In the genomic region with DNA sequence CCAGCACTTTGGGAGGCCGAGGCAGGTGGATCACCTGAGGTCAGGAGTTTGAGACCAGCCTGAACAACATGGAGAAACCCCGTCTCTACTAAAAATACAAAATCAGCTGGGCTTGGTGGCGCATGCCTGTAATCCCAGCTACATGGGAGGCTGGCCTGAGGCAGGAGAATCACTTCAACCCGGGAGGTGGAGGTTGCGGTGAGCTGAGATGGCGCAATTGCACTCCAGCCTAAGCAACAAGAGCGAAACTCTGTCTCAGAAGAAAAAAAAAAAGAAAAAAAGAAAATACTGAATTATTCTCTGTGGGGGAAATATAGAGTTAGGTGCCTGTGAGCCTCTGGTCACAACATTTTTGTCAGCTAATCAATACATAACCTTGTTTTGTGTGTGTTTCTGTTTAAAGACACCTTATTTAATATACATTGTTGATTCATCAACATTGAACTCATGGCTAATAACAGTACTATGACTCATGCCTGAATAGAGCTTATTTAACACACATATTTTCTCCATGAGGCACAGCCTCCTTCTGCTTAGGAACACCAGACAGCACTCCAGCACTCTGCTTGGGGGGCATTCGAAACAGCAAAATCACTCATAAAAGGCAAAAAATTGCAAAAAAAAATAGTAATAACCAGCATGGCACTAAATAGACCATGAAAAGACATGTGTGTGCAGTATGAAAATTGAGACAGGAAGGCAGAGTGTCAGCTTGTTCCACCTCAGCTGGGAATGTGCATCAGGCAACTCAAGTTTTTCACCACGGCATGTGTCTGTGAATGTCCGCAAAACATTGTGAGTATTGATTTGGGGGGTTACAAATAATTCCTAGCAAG, we compare ENCODE assay signal across 1 cellular context.
TF ChIP-seq lines count a peak whose summit lies in the region.

A gene (plus strand): TSS at position 519 of the 836 bp plus-strand sequence. CDS start 214 bp downstream, at position 733.

TF ChIP-seq in GM12878, 131 proteins besides CTCF, POLR2A, EP300 and RAD21 (continued from another document):
- TF ChIP-seq, protein P1, sequence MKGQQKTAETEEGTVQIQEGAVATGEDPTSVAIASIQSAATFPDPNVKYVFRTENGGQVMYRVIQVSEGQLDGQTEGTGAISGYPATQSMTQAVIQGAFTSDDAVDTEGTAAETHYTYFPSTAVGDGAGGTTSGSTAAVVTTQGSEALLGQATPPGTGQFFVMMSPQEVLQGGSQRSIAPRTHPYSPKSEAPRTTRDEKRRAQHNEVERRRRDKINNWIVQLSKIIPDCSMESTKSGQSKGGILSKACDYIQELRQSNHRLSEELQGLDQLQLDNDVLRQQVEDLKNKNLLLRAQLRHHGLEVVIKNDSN (IDR thresholded peaks at IDR 0.05; ENCODE audit: borderline replicate concordance, extremely low read length, insufficient read depth, low read depth, low read length): no peak
- TF ChIP-seq, protein P2, sequence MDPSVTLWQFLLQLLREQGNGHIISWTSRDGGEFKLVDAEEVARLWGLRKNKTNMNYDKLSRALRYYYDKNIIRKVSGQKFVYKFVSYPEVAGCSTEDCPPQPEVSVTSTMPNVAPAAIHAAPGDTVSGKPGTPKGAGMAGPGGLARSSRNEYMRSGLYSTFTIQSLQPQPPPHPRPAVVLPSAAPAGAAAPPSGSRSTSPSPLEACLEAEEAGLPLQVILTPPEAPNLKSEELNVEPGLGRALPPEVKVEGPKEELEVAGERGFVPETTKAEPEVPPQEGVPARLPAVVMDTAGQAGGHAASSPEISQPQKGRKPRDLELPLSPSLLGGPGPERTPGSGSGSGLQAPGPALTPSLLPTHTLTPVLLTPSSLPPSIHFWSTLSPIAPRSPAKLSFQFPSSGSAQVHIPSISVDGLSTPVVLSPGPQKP (IDR thresholded peaks at IDR 0.05; ENCODE audit: low read depth, low read length): no peak
- TF ChIP-seq YBX1 (IDR thresholded peaks at IDR 0.05): no peak
- TF ChIP-seq NR2F1 (conservative IDR thresholded peaks at IDR 0.05): no peak
- TF ChIP-seq, protein P3, sequence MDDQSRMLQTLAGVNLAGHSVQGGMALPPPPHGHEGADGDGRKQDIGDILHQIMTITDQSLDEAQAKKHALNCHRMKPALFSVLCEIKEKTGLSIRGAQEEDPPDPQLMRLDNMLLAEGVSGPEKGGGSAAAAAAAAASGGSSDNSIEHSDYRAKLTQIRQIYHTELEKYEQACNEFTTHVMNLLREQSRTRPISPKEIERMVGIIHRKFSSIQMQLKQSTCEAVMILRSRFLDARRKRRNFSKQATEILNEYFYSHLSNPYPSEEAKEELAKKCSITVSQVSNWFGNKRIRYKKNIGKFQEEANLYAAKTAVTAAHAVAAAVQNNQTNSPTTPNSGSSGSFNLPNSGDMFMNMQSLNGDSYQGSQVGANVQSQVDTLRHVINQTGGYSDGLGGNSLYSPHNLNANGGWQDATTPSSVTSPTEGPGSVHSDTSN (IDR thresholded peaks at IDR 0.05; ENCODE audit: insufficient replicate concordance, low read depth, low read length): no peak
- no peak for TF ChIP-seq JUND (IDR thresholded peaks at IDR 0.05; ENCODE audit: low read depth, low read length)
- no peak for TF ChIP-seq ZNF384 (IDR thresholded peaks at IDR 0.05; ENCODE audit: borderline replicate concordance, low read depth, low read length)
TF ChIP-seq in GM12878: peak in this region for 0.
